25 cellular contexts compared by ENCODE assay signal in genomic region chr9:108094676-108094993, GRCh38.
A peak's percentile ranks its signal among the peaks of the same experiment; 100 is the strongest.
DNase-seq lines count a peak whose midpoint lies in the region; ATAC-seq, FAIRE-seq and TF ChIP-seq lines count a peak whose summit lies in the region.
"Had no signal": no experiment of that assay in that cellular context is flagged by ENCODE, and none has a peak within 500 bp of the region (broad histone marks: within the 10 kb centered on the region; RNA-seq: fewer than 3 reads in every experiment).

No MANE protein-coding gene starts in this region.

- no peaks in the 10 kb centered on the region for H3K27me3 ChIP-seq in ACC112 (ENCODE audit: insufficient read depth, low read length)
- H3K27me3 ChIP-seq in HUES48 (ENCODE audit: control insufficient read depth, insufficient read depth, low read length), result no peaks in the 10 kb centered on the region
- no peaks in the 10 kb centered on the region for H3K27me3 ChIP-seq in keratinocyte (ENCODE audit: control insufficient read depth, extremely low read depth, insufficient read depth, low read length)
- H3K27me3 ChIP-seq: BLaER1 treated with 17β-estradiol and CSF1 and Interleukin-3, amounts not matched to agents 10 nM and 100 nM; neutrophil; upper lobe of right lung had no signal

- no peaks in the 10 kb centered on the region for H3K9me1 ChIP-seq in keratinocyte (ENCODE audit: control insufficient read depth, extremely low read depth, insufficient read depth, low read length)

- H3K36me3 ChIP-seq in ACC112 (ENCODE audit: insufficient read depth, low read length) (no peaks in the 10 kb centered on the region), HUES48 (ENCODE audit: control insufficient read depth, insufficient read depth, low read length) (no peaks in the 10 kb centered on the region), keratinocyte (ENCODE audit: control insufficient read depth in 2 of 2, extremely low read depth in 1 of 2, insufficient read depth in 2 of 2, low read length in 2 of 2) (no peaks in the 10 kb centered on the region)
- H3K36me3 ChIP-seq: BLaER1 treated with 17β-estradiol and CSF1 and Interleukin-3, amounts not matched to agents 10 nM and 100 nM; neutrophil; upper lobe of right lung had no signal

- H3K4me1 ChIP-seq in ACC112 (ENCODE audit: control insufficient read depth, insufficient read depth, low read length, unreplicated experiment) (peaks cover 15% of the 10 kb centered on the region), HUES48 (ENCODE audit: control insufficient read depth, insufficient read depth, low read length) (peaks cover 23% of the 10 kb centered on the region), keratinocyte (ENCODE audit: control insufficient read depth, extremely low read depth, insufficient read depth, low read length) (peaks cover 18% of the 10 kb centered on the region)
- H3K4me1 ChIP-seq: upper lobe of right lung had no signal

- no peak for ATAC-seq in GM18517 (IDR thresholded peaks at IDR 0.05; ENCODE audit: unreplicated experiment)
- ATAC-seq: activated CD8-positive, alpha-beta memory T cell treated with anti-CD3 and anti-CD28 coated beads, Interleukin-2, amount 10 ng/mL, durations not matched to agents 7 days and 5 days; activated naive CD4-positive, alpha-beta T cell treated with anti-CD3 and anti-CD28 coated beads, Interleukin-2, amount 50 U/mL, for 72 hours; Right ventricle myocardium inferior; upper lobe of right lung had no signal

- FAIRE-seq in keratinocyte (lab: Jason Lieb, UNC), result no peak
- FAIRE-seq: A204.1, astrocyte, GM12892, islet of Langerhans had no signal

- TF ChIP-seq CTCF in choroid plexus epithelial cell (conservative IDR thresholded peaks at IDR 0.05; ENCODE audit: low read depth, low read length) (no peak), keratinocyte (optimal IDR thresholded peaks at IDR 0.05 in 1 of 3, IDR thresholded peaks at IDR 0.05 in 1 of 3, conservative IDR thresholded peaks at IDR 0.05 in 1 of 3; ENCODE audit: extremely low read depth in 1 of 3, insufficient read depth in 2 of 3, low read length in 3 of 3) (no peak)

- H2AFZ ChIP-seq in ACC112 (ENCODE audit: low read length, unreplicated experiment) (peak overlapping the region; percentile 40), keratinocyte (ENCODE audit: control insufficient read depth, low read length) (no peak overlapping the region)

- H3K9ac ChIP-seq in HUES48 (ENCODE audit: low read depth, low read length) (no peak overlapping the region), keratinocyte (ENCODE audit: control insufficient read depth, extremely low read depth, insufficient read depth, low read length) (no peak overlapping the region)
- H3K9ac ChIP-seq: BLaER1 treated with 17β-estradiol and CSF1 and Interleukin-3, amounts not matched to agents 10 nM and 100 nM had no signal

- dilution Hi-C loops in keratinocyte (cut with MboI; ENCODE audit: extremely low pct_ligation_motif_present, low sequenced_read_pairs), result no loop called here

- peak overlapping the region; percentile 23 for H3K4me2 ChIP-seq in keratinocyte (ENCODE audit: control insufficient read depth, extremely low read depth, insufficient read depth, low read depth, low read length)
- H3K4me2 ChIP-seq: BLaER1 treated with 17β-estradiol and CSF1 and Interleukin-3, amounts not matched to agents 10 nM and 100 nM had no signal

- DNase-seq in choroid plexus epithelial cell (ENCODE audit: low read depth), result peak; percentile 11
- DNase-seq in keratinocyte (ENCODE audit: low read depth, low spot score), result no peak
- DNase-seq in NCI-H774 (lab: John Stamatoyannopoulos, UW), result no peak
- no peak for DNase-seq in head of caudate nucleus
- no peak for DNase-seq in RKO (ENCODE audit: low spot score)
- DNase-seq: activated CD8-positive, alpha-beta memory T cell treated with anti-CD3 and anti-CD28 coated beads, Interleukin-2, amount 10 ng/mL, durations not matched to agents 7 days and 5 days; cerebellar nuclear complex; effector CD8-positive, alpha-beta T cell; NCI-H1092; NCI-H2081; NCI-H446 treated with DMSO at 0.1 percent for 48 hours; stimulated activated CD4-positive, alpha-beta T cell treated with anti-CD3 and anti-CD28 coated beads, Interleukin-12 subunit alpha, Interleukin-12 subunit beta, amount 100 ng/mL, for 4 hours; SW 1271; upper lobe of right lung had no signal

- H4K20me1 ChIP-seq in keratinocyte (ENCODE audit: control insufficient read depth, extremely low read depth, insufficient read depth, low read length), result no peaks in the 10 kb centered on the region
- H4K20me1 ChIP-seq: BLaER1 treated with 17β-estradiol and CSF1 and Interleukin-3, amounts not matched to agents 10 nM and 100 nM had no signal

- H3K4me3 ChIP-seq in ACC112 (ENCODE audit: low read depth, low read length) (no peak overlapping the region), HUES48 (ENCODE audit: low read depth, low read length) (no peak overlapping the region), choroid plexus epithelial cell (ENCODE audit: low read depth, low read length) (no peak overlapping the region), keratinocyte (ENCODE audit: control insufficient read depth in 2 of 3, extremely low read depth in 1 of 3, insufficient read depth in 2 of 3, low read depth in 1 of 3, low read length in 3 of 3) (no peak overlapping the region)
- H3K4me3 ChIP-seq: BLaER1 treated with 17β-estradiol and CSF1 and Interleukin-3, amounts not matched to agents 10 nM and 100 nM; upper lobe of right lung had no signal

- H3K79me2 ChIP-seq in ACC112 (ENCODE audit: control insufficient read depth, insufficient read depth, low read length, unreplicated experiment), result no peaks in the 10 kb centered on the region
- H3K79me2 ChIP-seq in keratinocyte (ENCODE audit: control insufficient read depth, insufficient read depth, low read length), result no peaks in the 10 kb centered on the region

- H3K27ac ChIP-seq in ACC112 (ENCODE audit: low read depth, low read length), result peak overlapping the region; percentile 63
- peak overlapping the region; percentile 95 for H3K27ac ChIP-seq in HUES48 (ENCODE audit: low read depth, low read length)
- peak overlapping the region; percentile 69 for H3K27ac ChIP-seq in keratinocyte (ENCODE audit: control insufficient read depth, insufficient read depth, low read length)
- H3K27ac ChIP-seq: BLaER1 treated with 17β-estradiol and CSF1 and Interleukin-3, amounts not matched to agents 10 nM and 100 nM; neutrophil; upper lobe of right lung had no signal

- intact Hi-C loops in head of caudate nucleus (cut with DNase I), result no loop called here

- H3K9me3 ChIP-seq in HUES48 (ENCODE audit: control insufficient read depth, insufficient read depth, low read length), result peaks cover 7% of the 10 kb centered on the region; the same call in 1 of the 2 replicates
- H3K9me3 ChIP-seq in keratinocyte (ENCODE audit: control insufficient read depth, low read depth, low read length), result no peaks in the 10 kb centered on the region
- H3K9me3 ChIP-seq: neutrophil, upper lobe of right lung had no signal
